In the genomic region with DNA sequence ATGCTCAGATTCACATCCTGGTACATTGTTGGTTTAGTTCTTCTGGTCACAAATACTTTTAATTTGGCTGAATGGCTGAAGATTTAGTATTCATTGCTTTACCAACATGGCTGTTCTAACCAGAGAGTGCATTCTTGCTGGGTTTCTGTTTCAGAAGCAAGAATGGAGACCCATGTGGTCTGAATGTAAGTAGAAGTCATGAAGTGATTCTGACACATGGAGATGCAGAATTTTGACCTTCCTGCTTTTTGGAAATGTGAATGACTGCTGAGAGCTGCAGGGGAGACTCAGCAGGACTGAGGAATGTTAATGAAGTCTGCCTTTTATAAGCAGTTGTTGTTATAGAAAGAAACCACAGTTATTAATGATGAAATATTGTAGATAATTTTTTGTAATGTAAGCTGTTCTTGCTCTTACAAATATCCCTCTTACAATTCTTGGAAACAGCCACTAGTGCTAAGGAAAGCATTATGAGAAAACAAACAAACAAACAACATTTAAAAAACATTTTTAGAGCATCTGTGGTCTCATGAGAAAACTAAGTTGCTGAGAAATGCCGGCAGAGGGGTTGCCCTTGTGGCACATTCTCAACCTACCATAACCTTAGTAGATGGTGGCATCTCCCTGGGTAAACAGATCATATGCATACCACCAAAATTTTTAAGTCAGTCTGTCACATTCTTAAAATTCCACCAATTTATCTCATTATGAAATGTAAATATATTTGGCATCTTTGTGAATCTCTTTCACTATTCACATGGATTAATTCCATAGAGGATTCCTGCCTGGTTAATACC, we compare ENCODE assay signal across 19 cellular contexts.
DNase-seq lines count a peak whose midpoint lies in the region; ATAC-seq and TF ChIP-seq lines count a peak whose summit lies in the region.
"Had no signal": no experiment of that assay in that cellular context is flagged by ENCODE, and none has a peak within 500 bp of the region (broad histone marks: within the 10 kb centered on the region; RNA-seq: fewer than 3 reads in every experiment).

No MANE protein-coding gene starts in this region.

- in situ Hi-C loops in IMR-90 (cut with MboI; ENCODE audit: low sequenced_read_pairs) = no loop called here

- BruUV-seq in IMR-90 (replicated peaks; lab: Mats Ljungman, UMichigan) = no TSS peak

- H3K4ac ChIP-seq in IMR-90 (ENCODE audit: low read depth, low read length) (no peak overlapping the region), neuronal stem cell (ENCODE audit: low read length) (no peak overlapping the region)

- no peaks in the 10 kb centered on the region for H3K4me1 Mint-ChIP-seq in naive thymus-derived CD4-positive, alpha-beta T cell
- H3K4me1 Mint-ChIP-seq: CD14-positive monocyte had no signal

- H4K8ac ChIP-seq in IMR-90 (ENCODE audit: low read depth in 2 of 2, low read length in 2 of 2) (peak overlapping the region in 1 of 2 experiments; percentile 11; a peak in 2 of 4 replicates), neuronal stem cell (ENCODE audit: low read depth, low read length) (no peak overlapping the region)

- WGBS in IMR-90 (ENCODE audit: extremely low coverage in 2 of 2, insufficient read length in 1 of 2), 2 experiments = no CpG with 5 or more reads among the region's 1 CpG
- WGBS in neuronal stem cell (ENCODE audit: extremely low coverage in 2 of 2, insufficient read length in 2 of 2, insufficient replicate concordance in 1 of 2), 2 donors = no CpG with 5 or more reads among the region's 1 CpG

- H2BK12ac ChIP-seq in neuronal stem cell (ENCODE audit: low read length) = no peak overlapping the region

- H2AK9ac ChIP-seq in IMR-90 (replicated peaks; ENCODE audit: low read depth, low read length, poor library complexity) = no peak overlapping the region

- H2BK15ac ChIP-seq in IMR-90 (ENCODE audit: low read depth, low read length) (0 out of 3 replicates have a peak overlapping the region, but pooled peaks have one; percentile 41), neuronal stem cell (ENCODE audit: low read length) (no peak overlapping the region)

- no peak overlapping the region for H2AFZ ChIP-seq in IMR-90 (replicated peaks; ENCODE audit: low read length, poor library complexity)
- peak overlapping the region; percentile 47 for H2AFZ ChIP-seq in neuronal stem cell (ENCODE audit: low read length)

- peaks cover 0 to 17% (median 2%) of the 10 kb centered on the region in 11 donors for H3K9me3 Mint-ChIP-seq in naive thymus-derived CD4-positive, alpha-beta T cell

- DNase-seq in GM12864 (ENCODE audit: low read depth) = peak; percentile 5
- peak; percentile 25 for DNase-seq in IMR-90
- DNase-seq in choroid plexus epithelial cell (ENCODE audit: low read depth) = peak; percentile 87
- DNase-seq in neuronal stem cell (ENCODE audit: low spot score) = no peak
- DNase-seq in naive thymus-derived CD4-positive, alpha-beta T cell = no peak
- no peak for DNase-seq in medulla oblongata (ENCODE audit: extremely low spot score)
- DNase-seq: activated CD4-positive, alpha-beta memory T cell treated with anti-CD3 and anti-CD28 coated beads for 36 hours; caudate nucleus; erythroblast; GF-D8; mucosa of descending colon; NCI-H1048; NCI-H510A; T1000 had no signal

- 0 out of 2 replicates have a peak overlapping the region, but pooled peaks have one; percentile 13 for H2BK20ac ChIP-seq in IMR-90 (ENCODE audit: low read depth, low read length)

- H4K20me1 ChIP-seq in IMR-90 (ENCODE audit: insufficient read depth, low read length) = no peaks in the 10 kb centered on the region

- H3K4me3 ChIP-seq in GM12864 (ENCODE audit: low read depth, low read length) = no peak overlapping the region
- no peak overlapping the region for H3K4me3 ChIP-seq in IMR-90 (ENCODE audit: insufficient read depth, low read depth, low read length)
- H3K4me3 ChIP-seq in choroid plexus epithelial cell (ENCODE audit: low read depth, low read length) = no peak overlapping the region
- no peak overlapping the region for H3K4me3 ChIP-seq in neuronal stem cell (ENCODE audit: low read length in 2 of 2)
- no peak overlapping the region for H3K4me3 ChIP-seq in naive thymus-derived CD4-positive, alpha-beta T cell (ENCODE audit: low read length)
- H3K4me3 ChIP-seq: mucosa of descending colon, right atrium auricular region had no signal

- H3K9ac ChIP-seq in IMR-90 (ENCODE audit: low read depth, low read length) (no peak overlapping the region), neuronal stem cell (ENCODE audit: low read depth, low read length, poor library complexity) (no peak overlapping the region)

- H3K79me1 ChIP-seq in IMR-90 (ENCODE audit: low read depth in 1 of 2, low read length in 2 of 2) = no peaks in the 10 kb centered on the region
- H3K79me1 ChIP-seq in neuronal stem cell (ENCODE audit: low read depth, low read length) = no peaks in the 10 kb centered on the region

- dilution Hi-C loops in IMR-90 (cut with HindIII; ENCODE audit: low sequenced_read_pairs, unreplicated experiment) = no loop called here

- POLR2A ChIA-PET in IMR-90 (lab: Charles Lee; ENCODE audit: unreplicated experiment) = no interaction called here
- POLR2A ChIA-PET in naive thymus-derived CD4-positive, alpha-beta T cell (lab: Charles Lee) = no interaction called here

- H2BK120ac ChIP-seq in IMR-90 (ENCODE audit: low read depth, low read length) (peak overlapping the region; percentile 8; the same call in 1 of the 2 replicates), neuronal stem cell (ENCODE audit: low read depth, low read length) (no peak overlapping the region)

- ATAC-seq in IMR-90 (ENCODE audit: low read depth) (peak; percentile 67), HG03457 (IDR thresholded peaks at IDR 0.05; ENCODE audit: unreplicated experiment) (no peak), GM19452 (IDR thresholded peaks at IDR 0.05; ENCODE audit: unreplicated experiment) (no peak)
- no peak for ATAC-seq in naive thymus-derived CD4-positive, alpha-beta T cell
- ATAC-seq: mucosa of descending colon had no signal

- TF ChIP-seq POLR2A in IMR-90 (IDR thresholded peaks at IDR 0.05; ENCODE audit: low read depth, low read length) = no peak

- no peak overlapping the region; the same call in 1 of the 2 replicates for H3K18ac ChIP-seq in IMR-90 (ENCODE audit: low read depth, low read length)
- no peak overlapping the region for H3K18ac ChIP-seq in neuronal stem cell (ENCODE audit: low read length)

- 0 out of 2 replicates have a peak overlapping the region, but pooled peaks have one; percentile 49 for H4K91ac ChIP-seq in IMR-90 (ENCODE audit: insufficient read depth, low read depth, low read length)
- no peak overlapping the region for H4K91ac ChIP-seq in neuronal stem cell (ENCODE audit: low read depth, low read length, poor library complexity)

- no peak overlapping the region for H4K5ac ChIP-seq in IMR-90 (ENCODE audit: low read depth, low read length)

- no peak overlapping the region for H3K4me3 Mint-ChIP-seq in naive thymus-derived CD4-positive, alpha-beta T cell
- H3K4me3 Mint-ChIP-seq: activated CD4-positive, alpha-beta memory T cell treated with anti-CD3 and anti-CD28 coated beads for 36 hours; CD14-positive monocyte; stimulated activated naive CD8-positive, alpha-beta T cell treated with anti-CD3 and anti-CD28 coated beads, Interleukin-15, Interleukin-2, amounts not matched to agents 100 ng/mL and 50 ng/mL, for 24 hours had no signal

- no peaks in the 10 kb centered on the region for H3K27me3 ChIP-seq in IMR-90 (ENCODE audit: control insufficient read depth, insufficient read depth, low read length)
- no peaks in the 10 kb centered on the region for H3K27me3 ChIP-seq in neuronal stem cell (ENCODE audit: control insufficient read depth in 3 of 3, insufficient read depth in 3 of 3, low read depth in 1 of 3, low read length in 3 of 3)
- H3K27me3 ChIP-seq in naive thymus-derived CD4-positive, alpha-beta T cell (ENCODE audit: control insufficient read depth in 2 of 2, insufficient read depth in 2 of 2, low read length in 2 of 2) = no peaks in the 10 kb centered on the region
- H3K27me3 ChIP-seq: right atrium auricular region had no signal

- no peaks in the 10 kb centered on the region for H3K36me3 Mint-ChIP-seq in naive thymus-derived CD4-positive, alpha-beta T cell
- H3K36me3 Mint-ChIP-seq: activated CD4-positive, alpha-beta memory T cell treated with anti-CD3 and anti-CD28 coated beads for 36 hours; CD14-positive monocyte had no signal

- H3K4me1 ChIP-seq in IMR-90 (ENCODE audit: control insufficient read depth, insufficient read depth, low read length) (peaks cover 2% of the 10 kb centered on the region; the same call in 1 of the 2 replicates), neuronal stem cell (ENCODE audit: control insufficient read depth in 2 of 2, insufficient read depth in 1 of 2, low read depth in 1 of 2, low read length in 2 of 2) (peaks cover 0 to 6% of the 10 kb centered on the region in 2 donors)
- no peaks in the 10 kb centered on the region for H3K4me1 ChIP-seq in naive thymus-derived CD4-positive, alpha-beta T cell (ENCODE audit: control insufficient read depth in 2 of 2, insufficient read depth in 2 of 2, low read length in 2 of 2)
- H3K4me1 ChIP-seq: right atrium auricular region had no signal

- TF ChIP-seq CTCF in GM12864 (IDR thresholded peaks at IDR 0.05; ENCODE audit: low read depth, low read length, missing control alignments) (no peak), IMR-90 (conservative IDR thresholded peaks at IDR 0.05; ENCODE audit: low read depth, low read length) (no peak), choroid plexus epithelial cell (conservative IDR thresholded peaks at IDR 0.05; ENCODE audit: low read depth, low read length) (no peak)

- H3K23ac ChIP-seq in IMR-90 (ENCODE audit: low read depth, low read length) (no peak overlapping the region), neuronal stem cell (ENCODE audit: low read depth, low read length, poor library complexity) (no peak overlapping the region)

- H3K4me2 ChIP-seq in IMR-90 (ENCODE audit: low read depth, low read length) (0 out of 2 replicates have a peak overlapping the region, but pooled peaks have one; percentile 5), neuronal stem cell (ENCODE audit: insufficient read depth, low read length, poor library complexity, severe bottlenecking) (no peak overlapping the region)

- no peaks in the 10 kb centered on the region for H3K9me1 ChIP-seq in IMR-90 (ENCODE audit: insufficient read depth, low read length)

- H2BK5ac ChIP-seq in IMR-90 (ENCODE audit: low read depth, low read length, poor library complexity, severe bottlenecking) (peak overlapping the region; percentile 18), neuronal stem cell (ENCODE audit: low read length) (no peak overlapping the region)

- H3K14ac ChIP-seq in IMR-90 (replicated peaks; ENCODE audit: low read depth, low read length) (no peak overlapping the region; the same call in 1 of the 2 replicates), neuronal stem cell (ENCODE audit: low read length) (no peak overlapping the region)

- no peak overlapping the region for H2AK5ac ChIP-seq in IMR-90 (ENCODE audit: low read depth, low read length)
- H2AK5ac ChIP-seq in neuronal stem cell (ENCODE audit: low read depth, low read length) = no peak overlapping the region

- H3K27me3 Mint-ChIP-seq in naive thymus-derived CD4-positive, alpha-beta T cell = no peaks in the 10 kb centered on the region
- H3K27me3 Mint-ChIP-seq: activated CD4-positive, alpha-beta memory T cell treated with anti-CD3 and anti-CD28 coated beads for 36 hours; stimulated activated naive CD8-positive, alpha-beta T cell treated with anti-CD3 and anti-CD28 coated beads, Interleukin-15, Interleukin-2, amounts not matched to agents 100 ng/mL and 50 ng/mL, for 24 hours had no signal

- CTCF ChIA-PET in IMR-90 (lab: Yijun Ruan, JAX) = no interaction called here
- CTCF ChIA-PET in naive thymus-derived CD4-positive, alpha-beta T cell (lab: Charles Lee) = no interaction called here

- no peak overlapping the region; the same call in 1 of the 2 replicates for H3K56ac ChIP-seq in IMR-90 (ENCODE audit: extremely low read depth, insufficient read depth, low read length)

- intact Hi-C loops in IMR-90 (cut with micrococcal nuclease) = no loop called here
- intact Hi-C loops in naive thymus-derived CD4-positive, alpha-beta T cell (cut with micrococcal nuclease) = no loop called here

- H3K36me3 ChIP-seq in IMR-90 (ENCODE audit: control insufficient read depth, insufficient read depth, low read length) = no peaks in the 10 kb centered on the region
- H3K36me3 ChIP-seq in neuronal stem cell (replicated peaks in 1 of 2; ENCODE audit: control insufficient read depth in 2 of 2, insufficient read depth in 2 of 2, low read length in 2 of 2) = no peaks in the 10 kb centered on the region
- no peaks in the 10 kb centered on the region for H3K36me3 ChIP-seq in naive thymus-derived CD4-positive, alpha-beta T cell (ENCODE audit: control insufficient read depth in 2 of 3, insufficient read depth in 3 of 3, low read length in 3 of 3)
- H3K36me3 ChIP-seq: right atrium auricular region had no signal

- H3K9me3 ChIP-seq in IMR-90 (ENCODE audit: control insufficient read depth, insufficient read depth, low read length) (no peaks in the 10 kb centered on the region), neuronal stem cell (replicated peaks in 1 of 2; ENCODE audit: control insufficient read depth in 2 of 2, insufficient read depth in 1 of 2, low read depth in 1 of 2, low read length in 2 of 2) (peaks cover 0 to 9% of the 10 kb centered on the region in 2 donors)
- H3K9me3 ChIP-seq in naive thymus-derived CD4-positive, alpha-beta T cell (ENCODE audit: control insufficient read depth in 2 of 3, low read length in 3 of 3) = no peaks in the 10 kb centered on the region
- H3K9me3 ChIP-seq: mucosa of descending colon had no signal

- no peak for TF ChIP-seq RAD21 in IMR-90 (IDR thresholded peaks at IDR 0.05; ENCODE audit: low read length)

- H3K27ac ChIP-seq in IMR-90 (ENCODE audit: insufficient read depth, low read length) (peak overlapping the region; percentile 6; the same call in 1 of the 2 replicates), neuronal stem cell (replicated peaks; ENCODE audit: low read length) (no peak overlapping the region)
- no peak overlapping the region for H3K27ac ChIP-seq in naive thymus-derived CD4-positive, alpha-beta T cell (ENCODE audit: low read depth, low read length)
- H3K27ac ChIP-seq: right atrium auricular region had no signal

- no peak overlapping the region for H3K27ac Mint-ChIP-seq in naive thymus-derived CD4-positive, alpha-beta T cell
- H3K27ac Mint-ChIP-seq: activated CD4-positive, alpha-beta memory T cell treated with anti-CD3 and anti-CD28 coated beads for 36 hours; CD14-positive monocyte; stimulated activated naive CD8-positive, alpha-beta T cell treated with anti-CD3 and anti-CD28 coated beads, Interleukin-15, Interleukin-2, amounts not matched to agents 100 ng/mL and 50 ng/mL, for 24 hours had no signal

Comparison
In these comparisons a context has a peak if more than half of its experiments do, and no peak if none do; other contexts are left out.
1. DNase-seq: peak in GM12864 (single experiment), IMR-90 (single experiment) and choroid plexus epithelial cell (single experiment); none in neuronal stem cell (single experiment), naive thymus-derived CD4-positive, alpha-beta T cell (0 of 9) and medulla oblongata (single experiment).